In the genomic region with DNA sequence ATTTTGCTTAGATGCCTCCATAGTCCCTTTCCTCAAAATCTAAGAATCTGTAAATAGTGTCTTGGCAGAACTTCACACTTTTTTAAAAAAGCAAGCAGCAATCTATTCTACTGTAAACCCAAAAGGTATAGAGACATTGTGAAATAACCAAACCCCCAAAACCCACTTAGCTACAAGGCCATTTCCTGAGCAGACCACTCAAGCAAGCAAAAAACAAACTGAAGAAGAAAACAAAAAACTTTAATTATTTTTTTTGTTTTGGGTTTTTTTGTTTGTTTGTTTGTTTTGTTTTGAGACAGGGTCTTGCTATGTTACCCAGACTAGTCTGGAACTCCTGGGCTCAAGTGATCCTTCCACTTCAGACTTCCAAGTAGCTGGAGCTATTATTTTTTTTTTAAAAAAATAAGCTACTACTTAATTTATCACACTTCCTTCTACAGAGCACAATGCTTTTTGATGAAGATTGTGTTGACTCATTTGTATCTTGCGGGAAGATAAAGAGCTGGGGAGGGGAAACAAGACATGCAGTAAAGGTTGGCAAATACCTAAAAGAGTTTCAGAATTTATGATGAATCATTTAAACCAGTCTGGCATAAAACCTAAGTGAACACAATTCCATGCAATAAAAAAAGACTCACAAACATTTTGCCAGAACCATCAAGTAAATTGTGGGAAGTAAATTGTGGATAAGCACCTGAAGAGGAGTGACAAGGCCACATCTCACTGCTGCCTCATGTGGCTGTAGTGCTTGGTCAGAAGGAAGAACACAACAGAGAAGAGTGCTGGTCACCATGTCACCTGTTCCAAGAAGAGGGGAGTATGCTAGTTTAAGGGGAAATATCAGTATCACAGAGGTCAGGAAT, we compare ENCODE assay signal across 8 cellular contexts. TPM values are rescaled to one million over a fixed set of nuclear protein-coding genes. Genes with fewer than 3 reads are reported as not detected.
A peak's percentile ranks its signal among the peaks of the same experiment; 100 is the strongest.
DNase-seq lines count a peak whose midpoint lies in the region; ATAC-seq, FAIRE-seq and TF ChIP-seq lines count a peak whose summit lies in the region.

No MANE protein-coding gene starts in this region.

- H3K9me3 Mint-ChIP-seq in CD4-positive, CD25-positive, alpha-beta regulatory T cell: no peaks in the 10 kb centered on the region
- no peaks in the 10 kb centered on the region for H3K9me3 Mint-ChIP-seq in stimulated activated naive CD8-positive, alpha-beta T cell treated with anti-CD3 and anti-CD28 coated beads, Interleukin-15, amount 100 ng/mL, for 72 hours

- peak in 2 of 3 donors; percentile 40 to 71 for DNase-seq in CD4-positive, CD25-positive, alpha-beta regulatory T cell
- no peak for DNase-seq in GM20000 (ENCODE audit: low spot score)
- peak; percentile 81 for DNase-seq in NOMO-1 treated with DMSO at 0.1 percent for 48 hours (lab: John Stamatoyannopoulos, UW; ENCODE audit: unreplicated experiment)
- peak; percentile 88 for DNase-seq in bronchial epithelial cell (ENCODE audit: low read depth)
- peak; percentile 12 to 29 for DNase-seq in stimulated activated naive CD8-positive, alpha-beta T cell treated with anti-CD3 and anti-CD28 coated beads, Interleukin-15, amount 100 ng/mL, for 72 hours
- DNase-seq in NCI-H1048 (lab: John Stamatoyannopoulos, UW): no peak
- no peak for DNase-seq in NCI-H774 (lab: John Stamatoyannopoulos, UW)
- DNase-seq in coronary artery (ENCODE audit: low spot score): no peak

- H3K4me1 ChIP-seq in CD4-positive, CD25-positive, alpha-beta regulatory T cell (ENCODE audit: control insufficient read depth, insufficient read depth, low read length, poor library complexity, severe bottlenecking): peaks cover 66% of the 10 kb centered on the region

- ATAC-seq in CD4-positive, CD25-positive, alpha-beta regulatory T cell (ENCODE audit: low read depth in 2 of 2): peak; percentile 25 to 30
- peak; percentile 69 for ATAC-seq in stimulated activated naive CD8-positive, alpha-beta T cell treated with anti-CD3 and anti-CD28 coated beads, Interleukin-15, amount 100 ng/mL, for 72 hours

- peak overlapping the region; percentile 10 for H3K4me3 ChIP-seq in CD4-positive, CD25-positive, alpha-beta regulatory T cell (ENCODE audit: low read depth, low read length)
- H3K4me3 ChIP-seq in bronchial epithelial cell (ENCODE audit: low read depth, low read length) (no peak overlapping the region), coronary artery (no peak overlapping the region)

- peak; percentile 68 for FAIRE-seq in bronchial epithelial cell (lab: Jason Lieb, UNC)

- peak overlapping the region; percentile 52 for H3K27ac ChIP-seq in CD4-positive, CD25-positive, alpha-beta regulatory T cell (ENCODE audit: insufficient read depth, low read length, poor library complexity, severe bottlenecking)
- no peak overlapping the region for H3K27ac ChIP-seq in coronary artery

- H3K4me1 Mint-ChIP-seq in CD4-positive, CD25-positive, alpha-beta regulatory T cell: peaks cover 47 to 67% (median 52%) of the 10 kb centered on the region in 4 donors
- H3K4me1 Mint-ChIP-seq in stimulated activated naive CD8-positive, alpha-beta T cell treated with anti-CD3 and anti-CD28 coated beads, Interleukin-15, amount 100 ng/mL, for 72 hours: peaks cover 47% of the 10 kb centered on the region

- no peaks in the 10 kb centered on the region for H3K27me3 ChIP-seq in CD4-positive, CD25-positive, alpha-beta regulatory T cell (ENCODE audit: control insufficient read depth, insufficient read depth, low read length)
- H3K27me3 ChIP-seq in bronchial epithelial cell (ENCODE audit: control insufficient read depth, insufficient read depth, low read length): no peaks in the 10 kb centered on the region

- H3K4me3 Mint-ChIP-seq in CD4-positive, CD25-positive, alpha-beta regulatory T cell: peak overlapping the region in 2 of 4 donors; percentile 27 to 55
- peak overlapping the region; percentile 63 to 70 for H3K4me3 Mint-ChIP-seq in stimulated activated naive CD8-positive, alpha-beta T cell treated with anti-CD3 and anti-CD28 coated beads, Interleukin-15, amount 100 ng/mL, for 72 hours

- no peaks in the 10 kb centered on the region for H3K36me3 ChIP-seq in CD4-positive, CD25-positive, alpha-beta regulatory T cell (ENCODE audit: control insufficient read depth, insufficient read depth, low read length)
- no peaks in the 10 kb centered on the region for H3K36me3 ChIP-seq in bronchial epithelial cell (ENCODE audit: control insufficient read depth, insufficient read depth, low read length)

- TF ChIP-seq CTCF in GM20000 (IDR thresholded peaks at IDR 0.05; ENCODE audit: extremely low read depth, missing control alignments) (peak; percentile 51), bronchial epithelial cell (IDR thresholded peaks at IDR 0.05; ENCODE audit: insufficient read depth, low read length, severe bottlenecking) (peak; percentile 25), coronary artery (IDR thresholded peaks at IDR 0.05) (no peak)

- H3K9me3 ChIP-seq in CD4-positive, CD25-positive, alpha-beta regulatory T cell (ENCODE audit: control insufficient read depth in 2 of 2, low read length in 2 of 2): no peaks in the 10 kb centered on the region

- H3K27me3 Mint-ChIP-seq in CD4-positive, CD25-positive, alpha-beta regulatory T cell: no peaks in the 10 kb centered on the region
- H3K27me3 Mint-ChIP-seq in stimulated activated naive CD8-positive, alpha-beta T cell treated with anti-CD3 and anti-CD28 coated beads, Interleukin-15, amount 100 ng/mL, for 72 hours: no peaks in the 10 kb centered on the region

- H3K36me3 Mint-ChIP-seq in CD4-positive, CD25-positive, alpha-beta regulatory T cell: peaks cover 4% of the 10 kb centered on the region

- H3K27ac Mint-ChIP-seq in CD4-positive, CD25-positive, alpha-beta regulatory T cell: peak overlapping the region; percentile 4 to 74 (median 33)
- peak overlapping the region; percentile 89 to 92 for H3K27ac Mint-ChIP-seq in stimulated activated naive CD8-positive, alpha-beta T cell treated with anti-CD3 and anti-CD28 coated beads, Interleukin-15, amount 100 ng/mL, for 72 hours

RNA-seq across cellular contexts. Expression of a gene that starts 2.7 kb away (rescaled TPM):
- total RNA-seq in CD4-positive, CD25-positive, alpha-beta regulatory T cell: 58.5 TPM
- 10 to 100 TPM; 49.1 to 93.4 (median 65.1) TPM for polyA plus RNA-seq in CD4-positive, CD25-positive, alpha-beta regulatory T cell
- under 0.01 and 0.26 TPM in 2 replicates for total RNA-seq in bronchial epithelial cell

RNA-seq across cellular contexts. Expression of a gene that starts 13.1 kb away (rescaled TPM):
- total RNA-seq in CD4-positive, CD25-positive, alpha-beta regulatory T cell: 2.2 TPM
- 1 to 10 TPM in 1 of 4 donors, under 1 TPM in 3; 0.30 to 2.1 (median 0.63) TPM for polyA plus RNA-seq in CD4-positive, CD25-positive, alpha-beta regulatory T cell
- total RNA-seq in bronchial epithelial cell: under 0.01 and 1.0 TPM in 2 replicates

RNA-seq across cellular contexts. Expression of a gene that starts 30.4 kb away (rescaled TPM):
- 53.6 TPM for total RNA-seq in CD4-positive, CD25-positive, alpha-beta regulatory T cell
- 10 to 100 TPM; 12.9 to 16.1 (median 14.5) TPM for polyA plus RNA-seq in CD4-positive, CD25-positive, alpha-beta regulatory T cell
- 6.1 and 10.0 TPM in 2 replicates for total RNA-seq in bronchial epithelial cell

RNA-seq across cellular contexts. Expression of a gene that starts 30.9 kb away (rescaled TPM):
- total RNA-seq in CD4-positive, CD25-positive, alpha-beta regulatory T cell: 7.0 TPM
- polyA plus RNA-seq in CD4-positive, CD25-positive, alpha-beta regulatory T cell: 1 to 10 TPM; 2.2 to 6.6 (median 4.7) TPM
- 0.79 and 1.0 TPM in 2 replicates for total RNA-seq in bronchial epithelial cell

RNA-seq across cellular contexts. Expression of a gene that starts 54.9 kb away (rescaled TPM):
- 189 TPM for total RNA-seq in CD4-positive, CD25-positive, alpha-beta regulatory T cell
- 10 to 100 TPM in 2 of 4 donors, 1 to 10 TPM in 2; 8.6 to 12.5 (median 11.0) TPM for polyA plus RNA-seq in CD4-positive, CD25-positive, alpha-beta regulatory T cell
- 18.7 and 24.2 TPM in 2 replicates for total RNA-seq in bronchial epithelial cell

Comparison
In these comparisons a context has a peak if more than half of its experiments do, and no peak if none do; other contexts are left out.
1. DNase-seq: peak in CD4-positive, CD25-positive, alpha-beta regulatory T cell (2 of 3), NOMO-1 treated with DMSO at 0.1 percent for 48 hours (single experiment), bronchial epithelial cell (single experiment) and stimulated activated naive CD8-positive, alpha-beta T cell treated with anti-CD3 and anti-CD28 coated beads, Interleukin-15, amount 100 ng/mL, for 72 hours (2 of 2); none in GM20000 (single experiment), NCI-H1048 (single experiment), NCI-H774 (single experiment) and coronary artery (single experiment).
2. RNA of a gene that starts 2.7 kb away (total RNA-seq): 58.5 TPM in CD4-positive, CD25-positive, alpha-beta regulatory T cell (single experiment); under 0.01 to 0.26 TPM in bronchial epithelial cell; every median in the first group is over 10 times any median in the second.